1 cellular context compared by ENCODE assay signal in the genomic region with DNA sequence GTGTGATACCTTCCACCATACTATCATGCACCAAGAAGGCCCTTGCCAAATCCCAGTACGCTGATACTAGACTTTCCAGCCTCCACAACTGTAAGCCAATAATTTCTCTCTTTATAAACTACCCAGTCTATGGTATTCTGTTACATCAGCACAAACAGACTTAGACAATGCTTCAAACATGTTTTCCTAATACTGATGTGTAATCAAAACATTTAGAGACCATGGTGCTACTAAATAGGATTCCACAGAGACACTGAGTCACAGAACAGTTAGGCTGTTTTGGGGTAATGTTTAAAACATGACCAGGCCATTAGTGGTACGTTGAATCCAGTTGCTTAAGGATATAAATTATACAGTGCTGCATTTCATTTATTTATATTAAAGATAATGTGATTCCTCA.
TF ChIP-seq lines count a peak whose summit lies in the region.

No MANE protein-coding gene starts in this region.

TF ChIP-seq in IMR-90, 13 proteins besides CTCF, POLR2A, EP300 and RAD21:
- TF ChIP-seq NFE2L2 (IDR thresholded peaks at IDR 0.05; ENCODE audit: low read depth, low read length) = no peak
- TF ChIP-seq BHLHE40 (IDR thresholded peaks at IDR 0.05; ENCODE audit: low read depth, low read length) = peak; percentile 34; the same call in 1 of the 2 replicates
- peak; percentile 48; the same call in 1 of the 2 replicates for TF ChIP-seq CEBPB (IDR thresholded peaks at IDR 0.05; ENCODE audit: low read depth, low read length)
- TF ChIP-seq, protein P1, sequence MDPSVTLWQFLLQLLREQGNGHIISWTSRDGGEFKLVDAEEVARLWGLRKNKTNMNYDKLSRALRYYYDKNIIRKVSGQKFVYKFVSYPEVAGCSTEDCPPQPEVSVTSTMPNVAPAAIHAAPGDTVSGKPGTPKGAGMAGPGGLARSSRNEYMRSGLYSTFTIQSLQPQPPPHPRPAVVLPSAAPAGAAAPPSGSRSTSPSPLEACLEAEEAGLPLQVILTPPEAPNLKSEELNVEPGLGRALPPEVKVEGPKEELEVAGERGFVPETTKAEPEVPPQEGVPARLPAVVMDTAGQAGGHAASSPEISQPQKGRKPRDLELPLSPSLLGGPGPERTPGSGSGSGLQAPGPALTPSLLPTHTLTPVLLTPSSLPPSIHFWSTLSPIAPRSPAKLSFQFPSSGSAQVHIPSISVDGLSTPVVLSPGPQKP (IDR thresholded peaks at IDR 0.05; ENCODE audit: borderline replicate concordance, low read depth, low read length) = no peak
- TF ChIP-seq, protein P2, sequence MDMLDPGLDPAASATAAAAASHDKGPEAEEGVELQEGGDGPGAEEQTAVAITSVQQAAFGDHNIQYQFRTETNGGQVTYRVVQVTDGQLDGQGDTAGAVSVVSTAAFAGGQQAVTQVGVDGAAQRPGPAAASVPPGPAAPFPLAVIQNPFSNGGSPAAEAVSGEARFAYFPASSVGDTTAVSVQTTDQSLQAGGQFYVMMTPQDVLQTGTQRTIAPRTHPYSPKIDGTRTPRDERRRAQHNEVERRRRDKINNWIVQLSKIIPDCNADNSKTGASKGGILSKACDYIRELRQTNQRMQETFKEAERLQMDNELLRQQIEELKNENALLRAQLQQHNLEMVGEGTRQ (IDR thresholded peaks at IDR 0.05; ENCODE audit: low read depth, low read length) = no peak
- TF ChIP-seq MAZ (IDR thresholded peaks at IDR 0.05; ENCODE audit: borderline replicate concordance, low read depth, low read length) = no peak
- TF ChIP-seq RCOR1 (IDR thresholded peaks at IDR 0.05; ENCODE audit: insufficient replicate concordance, low read length) = no peak
- no peak for TF ChIP-seq CHD1 (IDR thresholded peaks at IDR 0.05; ENCODE audit: low read depth, low read length)
- TF ChIP-seq RFX5 (IDR thresholded peaks at IDR 0.05; ENCODE audit: low read depth, low read length) = no peak
- TF ChIP-seq FOS (IDR thresholded peaks at IDR 0.05; ENCODE audit: low read depth, low read length) = peak; percentile 68; the same call in 1 of the 2 replicates
- peak; percentile 89 for TF ChIP-seq MAFK (IDR thresholded peaks at IDR 0.05; ENCODE audit: low read depth, low read length)
- no peak for TF ChIP-seq MXI1 (IDR thresholded peaks at IDR 0.05; ENCODE audit: borderline replicate concordance, low read depth, low read length)
- no peak for TF ChIP-seq SMC3 (IDR thresholded peaks at IDR 0.05; ENCODE audit: low read depth, low read length)
